ENCODE assay signal across 9 cellular contexts in genomic region chr7:79820387-79820786, GRCh38.
DNase-seq lines count a peak whose midpoint lies in the region; ATAC-seq and TF ChIP-seq lines count a peak whose summit lies in the region.
"Had no signal": no experiment of that assay in that cellular context is flagged by ENCODE, and none has a peak within 500 bp of the region (broad histone marks: within the 10 kb centered on the region; RNA-seq: fewer than 3 reads in every experiment).

No MANE protein-coding gene starts in this region.

- H3K79me2 ChIP-seq in smooth muscle cell (ENCODE audit: low read depth): no peaks in the 10 kb centered on the region

- H4K20me1 ChIP-seq in IMR-90 (ENCODE audit: insufficient read depth, low read length) (no peaks in the 10 kb centered on the region), smooth muscle cell (ENCODE audit: low read depth) (no peaks in the 10 kb centered on the region)

- H3K27ac ChIP-seq in IMR-90 (ENCODE audit: insufficient read depth, low read length) (no peak overlapping the region), left ventricle myocardium inferior (replicated peaks) (no peak overlapping the region), smooth muscle cell (ENCODE audit: low read depth) (no peak overlapping the region)

- no TSS peak for BruUV-seq in IMR-90 (replicated peaks; lab: Mats Ljungman, UMichigan)

- H2BK120ac ChIP-seq in IMR-90 (ENCODE audit: low read depth, low read length): peak overlapping the region; percentile 72

- no peaks in the 10 kb centered on the region for H3K79me1 ChIP-seq in IMR-90 (ENCODE audit: low read depth in 1 of 2, low read length in 2 of 2)

- intact Hi-C loops in IMR-90 (cut with micrococcal nuclease) (loop anchor here (5.0 kb wide), 1 partner anchor 197 kb away; no protein-coding TSS in a partner anchor), left ventricle myocardium inferior (cut with micrococcal nuclease) (no loop called here)

- no peak overlapping the region for H3K4me3 ChIP-seq in IMR-90 (ENCODE audit: insufficient read depth, low read depth, low read length)
- no peak overlapping the region for H3K4me3 ChIP-seq in left ventricle myocardium inferior
- H3K4me3 ChIP-seq in smooth muscle cell: peak overlapping the region; percentile 30

- peak overlapping the region; percentile 25; the same call in 1 of the 2 replicates for H3K23ac ChIP-seq in IMR-90 (ENCODE audit: low read depth, low read length)

- H3F3A ChIP-seq in smooth muscle cell (ENCODE audit: low read depth): no peaks in the 10 kb centered on the region

- no peaks in the 10 kb centered on the region for H3K9me1 ChIP-seq in IMR-90 (ENCODE audit: insufficient read depth, low read length)

- peak overlapping the region in 1 of 2 experiments; percentile 63; a peak in 2 of 4 replicates for H4K8ac ChIP-seq in IMR-90 (ENCODE audit: low read depth in 2 of 2, low read length in 2 of 2)

- no peak for TF ChIP-seq POLR2A in IMR-90 (IDR thresholded peaks at IDR 0.05; ENCODE audit: low read depth, low read length)

- H4K91ac ChIP-seq in IMR-90 (ENCODE audit: insufficient read depth, low read depth, low read length): no peak overlapping the region

- H2AK5ac ChIP-seq in IMR-90 (ENCODE audit: low read depth, low read length): no peak overlapping the region

- H3K14ac ChIP-seq in IMR-90 (replicated peaks; ENCODE audit: low read depth, low read length): no peak overlapping the region

- TF ChIP-seq CTCF in IMR-90 (conservative IDR thresholded peaks at IDR 0.05; ENCODE audit: low read depth, low read length) (no peak), left ventricle myocardium inferior (IDR thresholded peaks at IDR 0.05; ENCODE audit: borderline replicate concordance) (no peak), smooth muscle cell (IDR thresholded peaks at IDR 0.05; ENCODE audit: borderline replicate concordance, insufficient read depth, poor library complexity, severe bottlenecking) (no peak)

- no peak for TF ChIP-seq RAD21 in IMR-90 (IDR thresholded peaks at IDR 0.05; ENCODE audit: low read length)

- H3K27me3 ChIP-seq in IMR-90 (ENCODE audit: control insufficient read depth, insufficient read depth, low read length) (no peaks in the 10 kb centered on the region), left ventricle myocardium inferior (ENCODE audit: low read depth) (no peaks in the 10 kb centered on the region), smooth muscle cell (ENCODE audit: low read depth) (no peaks in the 10 kb centered on the region)

- CTCF ChIA-PET in IMR-90 (lab: Yijun Ruan, JAX): interaction anchor here (0.6 to 1.0 kb wide), 3 partner anchors 49 to 167 kb away, joined by 3 to 4 read pairs (median 3); no protein-coding TSS in a partner anchor

- POLR2A ChIA-PET in IMR-90 (lab: Charles Lee; ENCODE audit: unreplicated experiment): no interaction called here

- H3K18ac ChIP-seq in IMR-90 (ENCODE audit: low read depth, low read length): peak overlapping the region; percentile 13; the same call in 1 of the 2 replicates

- 6% methylated on average over 3 of the region's 6 CpGs; no CpG with 5 or more reads in 1 of the 2 experiments for WGBS in IMR-90 (ENCODE audit: extremely low coverage in 2 of 2, insufficient read length in 1 of 2), 2 experiments
- 42% methylated on average over 6 of the region's 6 CpGs for WGBS in smooth muscle cell (ENCODE audit: low lambda C conversion rate)

- no peak overlapping the region for H3K56ac ChIP-seq in IMR-90 (ENCODE audit: extremely low read depth, insufficient read depth, low read length)

- no peaks in the 10 kb centered on the region for H3K9me3 ChIP-seq in IMR-90 (ENCODE audit: control insufficient read depth, insufficient read depth, low read length)
- H3K9me3 ChIP-seq in left ventricle myocardium inferior (replicated peaks): no peaks in the 10 kb centered on the region
- H3K9me3 ChIP-seq in smooth muscle cell (replicated peaks; ENCODE audit: low read depth): no peaks in the 10 kb centered on the region

- H2BK15ac ChIP-seq in IMR-90 (ENCODE audit: low read depth, low read length): 0 out of 3 replicates have a peak overlapping the region, but pooled peaks have one; percentile 4

- H3K36me3 ChIP-seq in IMR-90 (ENCODE audit: control insufficient read depth, insufficient read depth, low read length): no peaks in the 10 kb centered on the region
- no peaks in the 10 kb centered on the region for H3K36me3 ChIP-seq in left ventricle myocardium inferior
- H3K36me3 ChIP-seq in smooth muscle cell (ENCODE audit: low read depth): no peaks in the 10 kb centered on the region

- peak overlapping the region; percentile 23; the same call in 1 of the 2 replicates for H3K4ac ChIP-seq in IMR-90 (ENCODE audit: low read depth, low read length)

- H2BK5ac ChIP-seq in IMR-90 (ENCODE audit: low read depth, low read length, poor library complexity, severe bottlenecking): peak overlapping the region; percentile 21

- in situ Hi-C loops in IMR-90 (cut with MboI; ENCODE audit: low sequenced_read_pairs): no loop called here

- DNase-seq in IMR-90 (peak; percentile 85), SHP77 (lab: John Stamatoyannopoulos, UW) (peak; percentile 77 to 88), left ventricle myocardium inferior (peak; percentile 55), smooth muscle cell (lab: John Stamatoyannopoulos, UW; ENCODE audit: unreplicated experiment) (no peak), SKM-1 (lab: John Stamatoyannopoulos, UW; ENCODE audit: unreplicated experiment) (no peak)
- DNase-seq: stimulated activated CD4-positive, alpha-beta T cell treated with anti-CD3 and anti-CD28 coated beads, Interleukin-4, amount 100 ng/mL, for 4 hours had no signal

- H2AK9ac ChIP-seq in IMR-90 (replicated peaks; ENCODE audit: low read depth, low read length, poor library complexity): no peak overlapping the region

- no peak overlapping the region for H4K5ac ChIP-seq in IMR-90 (ENCODE audit: low read depth, low read length)

- peak overlapping the region; percentile 14; the same call in 1 of the 2 replicates for H2BK20ac ChIP-seq in IMR-90 (ENCODE audit: low read depth, low read length)

- H3K4me1 ChIP-seq in IMR-90 (ENCODE audit: control insufficient read depth, insufficient read depth, low read length): peaks cover 3% of the 10 kb centered on the region
- H3K4me1 ChIP-seq in left ventricle myocardium inferior: peaks cover 3% of the 10 kb centered on the region
- H3K4me1 ChIP-seq in smooth muscle cell (ENCODE audit: low read depth): no peaks in the 10 kb centered on the region

- dilution Hi-C loops in IMR-90 (cut with HindIII; ENCODE audit: low sequenced_read_pairs, unreplicated experiment): no loop called here

- H3K9ac ChIP-seq in IMR-90 (ENCODE audit: low read depth, low read length) (no peak overlapping the region; the same call in 1 of the 2 replicates), smooth muscle cell (ENCODE audit: low read depth) (no peak overlapping the region)

- ATAC-seq in IMR-90 (ENCODE audit: low read depth) (peak; percentile 68), HG03469 (IDR thresholded peaks at IDR 0.05; ENCODE audit: unreplicated experiment) (no peak), HG03342 (IDR thresholded peaks at IDR 0.05; ENCODE audit: unreplicated experiment) (no peak), HG03460 (IDR thresholded peaks at IDR 0.05; ENCODE audit: unreplicated experiment) (no peak)

- H3K4me2 ChIP-seq in IMR-90 (ENCODE audit: low read depth, low read length): peak overlapping the region; percentile 60
- peak overlapping the region; percentile 76 for H3K4me2 ChIP-seq in smooth muscle cell

- H2AFZ ChIP-seq in IMR-90 (replicated peaks; ENCODE audit: low read length, poor library complexity): no peak overlapping the region
- H2AFZ ChIP-seq in smooth muscle cell (ENCODE audit: low read depth): peak overlapping the region; percentile 64

TF ChIP-seq in IMR-90, 13 proteins besides CTCF, POLR2A, EP300 and RAD21:
- TF ChIP-seq SMC3 (IDR thresholded peaks at IDR 0.05; ENCODE audit: low read depth, low read length): no peak
- TF ChIP-seq MAZ (IDR thresholded peaks at IDR 0.05; ENCODE audit: borderline replicate concordance, low read depth, low read length): no peak
- no peak for TF ChIP-seq RCOR1 (IDR thresholded peaks at IDR 0.05; ENCODE audit: insufficient replicate concordance, low read length)
- TF ChIP-seq, protein P1, sequence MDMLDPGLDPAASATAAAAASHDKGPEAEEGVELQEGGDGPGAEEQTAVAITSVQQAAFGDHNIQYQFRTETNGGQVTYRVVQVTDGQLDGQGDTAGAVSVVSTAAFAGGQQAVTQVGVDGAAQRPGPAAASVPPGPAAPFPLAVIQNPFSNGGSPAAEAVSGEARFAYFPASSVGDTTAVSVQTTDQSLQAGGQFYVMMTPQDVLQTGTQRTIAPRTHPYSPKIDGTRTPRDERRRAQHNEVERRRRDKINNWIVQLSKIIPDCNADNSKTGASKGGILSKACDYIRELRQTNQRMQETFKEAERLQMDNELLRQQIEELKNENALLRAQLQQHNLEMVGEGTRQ (IDR thresholded peaks at IDR 0.05; ENCODE audit: low read depth, low read length): no peak
- TF ChIP-seq MAFK (IDR thresholded peaks at IDR 0.05; ENCODE audit: low read depth, low read length): no peak
- TF ChIP-seq CEBPB (IDR thresholded peaks at IDR 0.05; ENCODE audit: low read depth, low read length): no peak
- TF ChIP-seq NFE2L2 (IDR thresholded peaks at IDR 0.05; ENCODE audit: low read depth, low read length): no peak
- TF ChIP-seq BHLHE40 (IDR thresholded peaks at IDR 0.05; ENCODE audit: low read depth, low read length): no peak
- TF ChIP-seq, protein P2, sequence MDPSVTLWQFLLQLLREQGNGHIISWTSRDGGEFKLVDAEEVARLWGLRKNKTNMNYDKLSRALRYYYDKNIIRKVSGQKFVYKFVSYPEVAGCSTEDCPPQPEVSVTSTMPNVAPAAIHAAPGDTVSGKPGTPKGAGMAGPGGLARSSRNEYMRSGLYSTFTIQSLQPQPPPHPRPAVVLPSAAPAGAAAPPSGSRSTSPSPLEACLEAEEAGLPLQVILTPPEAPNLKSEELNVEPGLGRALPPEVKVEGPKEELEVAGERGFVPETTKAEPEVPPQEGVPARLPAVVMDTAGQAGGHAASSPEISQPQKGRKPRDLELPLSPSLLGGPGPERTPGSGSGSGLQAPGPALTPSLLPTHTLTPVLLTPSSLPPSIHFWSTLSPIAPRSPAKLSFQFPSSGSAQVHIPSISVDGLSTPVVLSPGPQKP (IDR thresholded peaks at IDR 0.05; ENCODE audit: borderline replicate concordance, low read depth, low read length): no peak
- TF ChIP-seq RFX5 (IDR thresholded peaks at IDR 0.05; ENCODE audit: low read depth, low read length): no peak
- no peak for TF ChIP-seq CHD1 (IDR thresholded peaks at IDR 0.05; ENCODE audit: low read depth, low read length)
- no peak for TF ChIP-seq FOS (IDR thresholded peaks at IDR 0.05; ENCODE audit: low read depth, low read length)
- no peak for TF ChIP-seq MXI1 (IDR thresholded peaks at IDR 0.05; ENCODE audit: borderline replicate concordance, low read depth, low read length)

Comparison
In these comparisons a context has a peak if more than half of its experiments do, and no peak if none do; other contexts are left out.
1. DNase-seq: peak in IMR-90 (single experiment), SHP77 (2 of 2) and left ventricle myocardium inferior (single experiment); none in smooth muscle cell (single experiment) and SKM-1 (single experiment).